In genomic region chr19:3492919-3493318, GRCh38 we compare ENCODE assay signal across 27 cellular contexts. TPM values are rescaled to one million over a fixed set of nuclear protein-coding genes. Genes with fewer than 3 reads are reported as not detected.
DNase-seq lines count a peak whose midpoint lies in the region; ATAC-seq and TF ChIP-seq lines count a peak whose summit lies in the region.
"Had no signal": no experiment of that assay in that cellular context is flagged by ENCODE, and none has a peak within 500 bp of the region (broad histone marks: within the 10 kb centered on the region; RNA-seq: fewer than 3 reads in every experiment).

No MANE protein-coding gene starts in this region.

- TF ChIP-seq POLR2A in vagina (IDR thresholded peaks at IDR 0.05) = no peak

- no peak overlapping the region for H3K27ac Mint-ChIP-seq in T-helper 17 cell
- H3K27ac Mint-ChIP-seq in effector memory CD8-positive, alpha-beta T cell = peak overlapping the region; percentile 65 to 72
- no peak overlapping the region for H3K27ac Mint-ChIP-seq in activated T-cell treated with anti-CD3 and anti-CD28 coated beads, Interleukin-2, amount 50 U/mL, for 24 hours
- H3K27ac Mint-ChIP-seq: CD4-positive, alpha-beta T cell had no signal

- peaks cover 53% of the 10 kb centered on the region for H3K4me1 ChIP-seq in DND-41 (ENCODE audit: insufficient read depth, low read length)
- H3K4me1 ChIP-seq in osteoblast (ENCODE audit: insufficient read depth, low read length) = no peaks in the 10 kb centered on the region
- H3K4me1 ChIP-seq in vagina = peaks cover 11% of the 10 kb centered on the region
- H3K4me1 ChIP-seq: A549; BLaER1 treated with 17β-estradiol and CSF1 and Interleukin-3, amounts not matched to agents 10 nM and 100 nM; SJSA1 had no signal

- H3K36me3 Mint-ChIP-seq in T-helper 17 cell (ENCODE audit: low read depth) = no peaks in the 10 kb centered on the region
- H3K36me3 Mint-ChIP-seq in effector memory CD8-positive, alpha-beta T cell (ENCODE audit: insufficient read depth) = peaks cover 25% of the 10 kb centered on the region
- peaks cover 70% of the 10 kb centered on the region for H3K36me3 Mint-ChIP-seq in activated T-cell treated with anti-CD3 and anti-CD28 coated beads, Interleukin-2, amount 50 U/mL, for 24 hours (ENCODE audit: low read depth)

- DNase-seq in DND-41 (no peak), T-helper 17 cell (no peak), osteoblast (ENCODE audit: insufficient read length, low spot score, missing footprints) (peak; percentile 89), NCI-H748 (lab: John Stamatoyannopoulos, UW; ENCODE audit: unreplicated experiment) (no peak), vagina (ENCODE audit: extremely low spot score in 2 of 2) (no peak)
- DNase-seq in effector memory CD8-positive, alpha-beta T cell = no peak
- DNase-seq in stimulated activated CD4-positive, alpha-beta T cell treated with anti-CD3 and anti-CD28 coated beads, Interleukin-2, amount 100 ng/mL, for 48 hours = no peak
- DNase-seq in activated T-cell treated with anti-CD3 and anti-CD28 coated beads, Interleukin-2, amount 50 U/mL, for 24 hours = no peak
- DNase-seq: AML-193; CD4-positive, alpha-beta T cell; EL; GDM1; NCI-H1048; NCI-H1417; NCI-H1694; NCI-H2029 treated with DMSO at 0.1 percent for 48 hours; NCI-H446 treated with DMSO at 0.1 percent for 48 hours; NCI-H526; PC-9; Right ventricle myocardium superior had no signal

- H3K27me3 Mint-ChIP-seq in T-helper 17 cell = no peaks in the 10 kb centered on the region
- H3K27me3 Mint-ChIP-seq in effector memory CD8-positive, alpha-beta T cell = no peaks in the 10 kb centered on the region
- H3K27me3 Mint-ChIP-seq in activated T-cell treated with anti-CD3 and anti-CD28 coated beads, Interleukin-2, amount 50 U/mL, for 24 hours = no peaks in the 10 kb centered on the region
- H3K27me3 Mint-ChIP-seq: CD4-positive, alpha-beta T cell; IgD-negative memory B cell had no signal

- intact Hi-C loops in vagina (cut with DNase I) = no loop called here

- peak overlapping the region; percentile 33 for H3K4me3 Mint-ChIP-seq in T-helper 17 cell
- H3K4me3 Mint-ChIP-seq in effector memory CD8-positive, alpha-beta T cell = no peak overlapping the region
- H3K4me3 Mint-ChIP-seq in activated T-cell treated with anti-CD3 and anti-CD28 coated beads, Interleukin-2, amount 50 U/mL, for 24 hours = no peak overlapping the region
- H3K4me3 Mint-ChIP-seq: CD4-positive, alpha-beta T cell had no signal

- H3K36me3 ChIP-seq in DND-41 (ENCODE audit: insufficient read depth, low read length) = peaks cover 64% of the 10 kb centered on the region
- H3K36me3 ChIP-seq in osteoblast (ENCODE audit: insufficient read depth, low read length) = peaks cover 33% of the 10 kb centered on the region
- peaks cover 0 to 34% of the 10 kb centered on the region in 2 donors for H3K36me3 ChIP-seq in vagina

- peak overlapping the region; percentile 86 for H3K4me2 ChIP-seq in DND-41 (ENCODE audit: insufficient read depth, low read length)
- no peak overlapping the region for H3K4me2 ChIP-seq in osteoblast (ENCODE audit: insufficient read depth, low read length)
- H3K4me2 ChIP-seq: A549; BLaER1 treated with 17β-estradiol and CSF1 and Interleukin-3, amounts not matched to agents 10 nM and 100 nM; KMS-11; PC-9 had no signal

- H3K9me3 ChIP-seq in DND-41 (ENCODE audit: insufficient read depth, low read length, severe bottlenecking) (no peaks in the 10 kb centered on the region), T-helper 17 cell (ENCODE audit: control insufficient read depth, low read length, poor library complexity, severe bottlenecking) (no peaks in the 10 kb centered on the region), osteoblast (ENCODE audit: low read depth, low read length) (no peaks in the 10 kb centered on the region), vagina (no peaks in the 10 kb centered on the region)
- H3K9me3 ChIP-seq: A549; BLaER1 treated with 17β-estradiol and CSF1 and Interleukin-3, amounts not matched to agents 10 nM and 100 nM; SJSA1 had no signal

- H3K4me3 ChIP-seq in DND-41 (ENCODE audit: low read depth in 1 of 2, low read length in 2 of 2) (no peak overlapping the region; a peak in 1 of 4 replicates), osteoblast (ENCODE audit: insufficient read depth, low read length) (no peak overlapping the region), vagina (no peak overlapping the region)
- H3K4me3 ChIP-seq: A549; BLaER1 treated with 17β-estradiol and CSF1 and Interleukin-3, amounts not matched to agents 10 nM and 100 nM; PC-9; SJSA1 had no signal

- H4K20me1 ChIP-seq in DND-41 (ENCODE audit: insufficient read depth, low read length) (peaks cover 4% of the 10 kb centered on the region; the same call in 1 of the 2 replicates), osteoblast (ENCODE audit: insufficient read depth, low read length) (peaks cover 7% of the 10 kb centered on the region)

- ATAC-seq in DND-41 (ENCODE audit: insufficient read depth, low read depth) (no peak), T-helper 17 cell (no peak)
- no peak for ATAC-seq in effector memory CD8-positive, alpha-beta T cell (replicated peaks)
- ATAC-seq: A549 had no signal

- H3K4me1 Mint-ChIP-seq in T-helper 17 cell = peaks cover 12% of the 10 kb centered on the region
- peaks cover 0 to 4% of the 10 kb centered on the region in 2 donors for H3K4me1 Mint-ChIP-seq in effector memory CD8-positive, alpha-beta T cell (ENCODE audit: low read depth in 2 of 2)
- peaks cover 15% of the 10 kb centered on the region for H3K4me1 Mint-ChIP-seq in activated T-cell treated with anti-CD3 and anti-CD28 coated beads, Interleukin-2, amount 50 U/mL, for 24 hours (ENCODE audit: low read depth)

- TF ChIP-seq CTCF in DND-41 (IDR thresholded peaks at IDR 0.05; ENCODE audit: borderline replicate concordance, extremely low read depth, low read length, poor library complexity, severe bottlenecking) (no peak), osteoblast (IDR thresholded peaks at IDR 0.05; ENCODE audit: extremely low read depth, low read depth, low read length) (no peak), vagina (IDR thresholded peaks at IDR 0.05) (no peak)

- H3K9ac ChIP-seq in DND-41 (ENCODE audit: low read depth, low read length) = peak overlapping the region; percentile 72
- H3K9ac ChIP-seq: BLaER1 treated with 17β-estradiol and CSF1 and Interleukin-3, amounts not matched to agents 10 nM and 100 nM; KMS-11 had no signal

- H3K27ac ChIP-seq in DND-41 (ENCODE audit: low read length) = peak overlapping the region; percentile 47
- H3K27ac ChIP-seq in osteoblast (ENCODE audit: low read depth, low read length) = no peak overlapping the region
- no peak overlapping the region for H3K27ac ChIP-seq in vagina
- H3K27ac ChIP-seq: A549; BLaER1 treated with 17β-estradiol and CSF1 and Interleukin-3, amounts not matched to agents 10 nM and 100 nM; HL-60; KMS-11; PC-9; SJSA1 had no signal

- H3K27me3 ChIP-seq in DND-41 (ENCODE audit: insufficient read depth, low read length, poor library complexity) = no peaks in the 10 kb centered on the region
- H3K27me3 ChIP-seq in osteoblast (ENCODE audit: insufficient read depth, low read length) = no peaks in the 10 kb centered on the region
- H3K27me3 ChIP-seq in vagina = no peaks in the 10 kb centered on the region
- H3K27me3 ChIP-seq: BLaER1 treated with 17β-estradiol and CSF1 and Interleukin-3, amounts not matched to agents 10 nM and 100 nM; SJSA1 had no signal

- H2AFZ ChIP-seq in DND-41 (ENCODE audit: low read depth, low read length) (no peak overlapping the region), osteoblast (ENCODE audit: low read length) (no peak overlapping the region)
- H2AFZ ChIP-seq: PC-9 had no signal

- H3K9me3 Mint-ChIP-seq in effector memory CD8-positive, alpha-beta T cell = no peaks in the 10 kb centered on the region
- H3K9me3 Mint-ChIP-seq in activated T-cell treated with anti-CD3 and anti-CD28 coated beads, Interleukin-2, amount 50 U/mL, for 24 hours = no peaks in the 10 kb centered on the region
- H3K9me3 Mint-ChIP-seq: CD4-positive, alpha-beta T cell; IgD-negative memory B cell had no signal

- peaks cover 35% of the 10 kb centered on the region for H3K79me2 ChIP-seq in DND-41 (ENCODE audit: insufficient read depth, low read length)
- peaks cover 12% of the 10 kb centered on the region for H3K79me2 ChIP-seq in osteoblast (ENCODE audit: insufficient read depth, low read length)

RNA-seq across cellular contexts. Expression of gene DOHH, which starts 7.6 kb away (rescaled TPM):
- total RNA-seq in T-helper 17 cell (1 to 10 TPM; 4.1 to 5.2 TPM), osteoblast (7.7 and 8.3 TPM in 2 replicates), vagina (15.0 TPM)

RNA-seq across cellular contexts. Expression of gene SMIM44, which starts 9.7 kb away (rescaled TPM):
- not detected for total RNA-seq in T-helper 17 cell
- total RNA-seq in osteoblast = not detected in 2 replicates
- total RNA-seq in vagina = not detected
- total RNA-seq: CD4-positive, alpha-beta T cell; PC-9; Right ventricle myocardium superior; RPMI7951; SJSA1 had no signal

RNA-seq across cellular contexts. Expression of gene SMIM24, which starts 12.6 kb away (rescaled TPM):
- total RNA-seq in T-helper 17 cell = not detected
- total RNA-seq in osteoblast = not detected in 2 replicates
- not detected for total RNA-seq in vagina
- total RNA-seq: CD4-positive, alpha-beta T cell; PC-9; Right ventricle myocardium superior; RPMI7951; SJSA1 had no signal

RNA-seq across cellular contexts. Expression of gene FZR1, which starts 13.2 kb away (rescaled TPM):
- total RNA-seq in T-helper 17 cell (10 to 100 TPM; 95.0 to 96.6 TPM), osteoblast (36.6 and 39.5 TPM in 2 replicates), vagina (29.2 TPM)

RNA-seq across cellular contexts. Expression of gene TEKTIP1, which starts 46.1 kb away (rescaled TPM):
- total RNA-seq in T-helper 17 cell (1 to 10 TPM; 5.0 to 8.4 TPM), osteoblast (not detected in 2 replicates), vagina (not detected)
- total RNA-seq: RPMI7951 had no signal

Comparison
In these comparisons a context has a peak if more than half of its experiments do, and no peak if none do; other contexts are left out.
1. H3K27ac Mint-ChIP-seq: peak in effector memory CD8-positive, alpha-beta T cell (2 of 2); none in T-helper 17 cell (single experiment) and activated T-cell treated with anti-CD3 and anti-CD28 coated beads, Interleukin-2, amount 50 U/mL, for 24 hours (single experiment).